In the genomic region with DNA sequence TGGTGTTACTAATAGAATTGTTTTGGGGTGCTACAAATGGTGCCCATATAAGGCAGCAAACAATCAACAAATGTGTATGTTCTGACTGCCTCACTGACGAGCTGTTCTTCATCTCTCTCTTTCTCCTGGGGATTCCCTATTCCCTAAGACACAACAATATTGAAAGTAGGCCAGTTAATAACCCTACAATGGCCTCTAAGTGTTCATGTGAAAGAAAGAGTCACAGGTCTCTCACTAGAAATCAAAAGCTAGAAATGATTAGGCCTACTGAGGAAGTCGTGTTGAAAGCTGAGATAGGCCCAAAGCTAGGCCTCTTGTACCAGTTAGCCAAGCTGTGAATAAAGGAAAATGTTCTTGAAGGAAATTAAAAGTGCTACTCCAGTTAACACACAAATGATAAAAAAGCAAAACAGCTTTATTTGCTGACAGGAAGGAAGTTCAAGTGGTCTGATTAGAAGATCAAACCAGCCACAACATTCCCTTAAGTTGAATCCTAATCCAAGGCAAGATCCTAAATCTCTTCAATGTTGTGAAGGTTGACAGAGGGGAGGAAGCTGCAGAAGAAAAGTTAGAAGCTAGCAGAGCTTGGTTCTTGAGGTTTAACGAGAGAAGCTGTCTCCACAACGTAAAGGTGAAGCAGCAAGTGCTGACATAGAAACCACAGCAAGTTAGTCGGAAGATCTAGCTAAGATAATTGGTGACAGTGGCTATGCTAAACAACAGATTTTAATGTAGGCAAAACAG, we compare ENCODE assay signal across 1 cellular context.
TF ChIP-seq lines count a peak whose summit lies in the region.

No MANE protein-coding gene starts in this region.

TF ChIP-seq in GM12878, 131 proteins besides CTCF, POLR2A, EP300 and RAD21 (continued from another document and continues in another):
- TF ChIP-seq, protein P1, sequence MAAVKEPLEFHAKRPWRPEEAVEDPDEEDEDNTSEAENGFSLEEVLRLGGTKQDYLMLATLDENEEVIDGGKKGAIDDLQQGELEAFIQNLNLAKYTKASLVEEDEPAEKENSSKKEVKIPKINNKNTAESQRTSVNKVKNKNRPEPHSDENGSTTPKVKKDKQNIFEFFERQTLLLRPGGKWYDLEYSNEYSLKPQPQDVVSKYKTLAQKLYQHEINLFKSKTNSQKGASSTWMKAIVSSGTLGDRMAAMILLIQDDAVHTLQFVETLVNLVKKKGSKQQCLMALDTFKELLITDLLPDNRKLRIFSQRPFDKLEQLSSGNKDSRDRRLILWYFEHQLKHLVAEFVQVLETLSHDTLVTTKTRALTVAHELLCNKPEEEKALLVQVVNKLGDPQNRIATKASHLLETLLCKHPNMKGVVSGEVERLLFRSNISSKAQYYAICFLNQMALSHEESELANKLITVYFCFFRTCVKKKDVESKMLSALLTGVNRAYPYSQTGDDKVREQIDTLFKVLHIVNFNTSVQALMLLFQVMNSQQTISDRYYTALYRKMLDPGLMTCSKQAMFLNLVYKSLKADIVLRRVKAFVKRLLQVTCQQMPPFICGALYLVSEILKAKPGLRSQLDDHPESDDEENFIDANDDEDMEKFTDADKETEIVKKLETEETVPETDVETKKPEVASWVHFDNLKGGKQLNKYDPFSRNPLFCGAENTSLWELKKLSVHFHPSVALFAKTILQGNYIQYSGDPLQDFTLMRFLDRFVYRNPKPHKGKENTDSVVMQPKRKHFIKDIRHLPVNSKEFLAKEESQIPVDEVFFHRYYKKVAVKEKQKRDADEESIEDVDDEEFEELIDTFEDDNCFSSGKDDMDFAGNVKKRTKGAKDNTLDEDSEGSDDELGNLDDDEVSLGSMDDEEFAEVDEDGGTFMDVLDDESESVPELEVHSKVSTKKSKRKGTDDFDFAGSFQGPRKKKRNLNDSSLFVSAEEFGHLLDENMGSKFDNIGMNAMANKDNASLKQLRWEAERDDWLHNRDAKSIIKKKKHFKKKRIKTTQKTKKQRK (IDR thresholded peaks at IDR 0.05; ENCODE audit: low read depth, low read length) = no peak
- no peak for TF ChIP-seq ZNF207 (IDR thresholded peaks at IDR 0.05; ENCODE audit: borderline replicate concordance)
- TF ChIP-seq CBFB (IDR thresholded peaks at IDR 0.05; ENCODE audit: low read depth) = no peak
- no peak for TF ChIP-seq POLR2AphosphoS2 (IDR thresholded peaks at IDR 0.05; ENCODE audit: low read depth, low read length)
- TF ChIP-seq, protein P2, sequence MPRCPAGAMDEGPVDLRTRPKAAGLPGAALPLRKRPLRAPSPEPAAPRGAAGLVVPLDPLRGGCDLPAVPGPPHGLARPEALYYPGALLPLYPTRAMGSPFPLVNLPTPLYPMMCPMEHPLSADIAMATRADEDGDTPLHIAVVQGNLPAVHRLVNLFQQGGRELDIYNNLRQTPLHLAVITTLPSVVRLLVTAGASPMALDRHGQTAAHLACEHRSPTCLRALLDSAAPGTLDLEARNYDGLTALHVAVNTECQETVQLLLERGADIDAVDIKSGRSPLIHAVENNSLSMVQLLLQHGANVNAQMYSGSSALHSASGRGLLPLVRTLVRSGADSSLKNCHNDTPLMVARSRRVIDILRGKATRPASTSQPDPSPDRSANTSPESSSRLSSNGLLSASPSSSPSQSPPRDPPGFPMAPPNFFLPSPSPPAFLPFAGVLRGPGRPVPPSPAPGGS (IDR thresholded peaks at IDR 0.05; ENCODE audit: borderline replicate concordance, insufficient read depth, low read depth, low read length, poor library complexity, severe bottlenecking) = peak; percentile 66
- no peak for TF ChIP-seq HCFC1 (IDR thresholded peaks at IDR 0.05; ENCODE audit: low read length)
- TF ChIP-seq, protein P3, sequence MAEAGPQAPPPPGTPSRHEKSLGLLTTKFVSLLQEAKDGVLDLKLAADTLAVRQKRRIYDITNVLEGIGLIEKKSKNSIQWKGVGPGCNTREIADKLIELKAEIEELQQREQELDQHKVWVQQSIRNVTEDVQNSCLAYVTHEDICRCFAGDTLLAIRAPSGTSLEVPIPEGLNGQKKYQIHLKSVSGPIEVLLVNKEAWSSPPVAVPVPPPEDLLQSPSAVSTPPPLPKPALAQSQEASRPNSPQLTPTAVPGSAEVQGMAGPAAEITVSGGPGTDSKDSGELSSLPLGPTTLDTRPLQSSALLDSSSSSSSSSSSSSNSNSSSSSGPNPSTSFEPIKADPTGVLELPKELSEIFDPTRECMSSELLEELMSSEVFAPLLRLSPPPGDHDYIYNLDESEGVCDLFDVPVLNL (IDR thresholded peaks at IDR 0.05; ENCODE audit: low read depth, low read length) = no peak
- peak; percentile 80 to 85 for TF ChIP-seq IKZF2 (IDR thresholded peaks at IDR 0.05)
- TF ChIP-seq MTA2 (IDR thresholded peaks at IDR 0.05; ENCODE audit: low read depth) = peak; percentile 43
- no peak for TF ChIP-seq SIN3A (IDR thresholded peaks at IDR 0.05; ENCODE audit: low read depth, low read length)
- TF ChIP-seq JUND (IDR thresholded peaks at IDR 0.05; ENCODE audit: low read depth, low read length) = peak; percentile 63; the same call in 1 of the 2 replicates
- TF ChIP-seq, protein P4, sequence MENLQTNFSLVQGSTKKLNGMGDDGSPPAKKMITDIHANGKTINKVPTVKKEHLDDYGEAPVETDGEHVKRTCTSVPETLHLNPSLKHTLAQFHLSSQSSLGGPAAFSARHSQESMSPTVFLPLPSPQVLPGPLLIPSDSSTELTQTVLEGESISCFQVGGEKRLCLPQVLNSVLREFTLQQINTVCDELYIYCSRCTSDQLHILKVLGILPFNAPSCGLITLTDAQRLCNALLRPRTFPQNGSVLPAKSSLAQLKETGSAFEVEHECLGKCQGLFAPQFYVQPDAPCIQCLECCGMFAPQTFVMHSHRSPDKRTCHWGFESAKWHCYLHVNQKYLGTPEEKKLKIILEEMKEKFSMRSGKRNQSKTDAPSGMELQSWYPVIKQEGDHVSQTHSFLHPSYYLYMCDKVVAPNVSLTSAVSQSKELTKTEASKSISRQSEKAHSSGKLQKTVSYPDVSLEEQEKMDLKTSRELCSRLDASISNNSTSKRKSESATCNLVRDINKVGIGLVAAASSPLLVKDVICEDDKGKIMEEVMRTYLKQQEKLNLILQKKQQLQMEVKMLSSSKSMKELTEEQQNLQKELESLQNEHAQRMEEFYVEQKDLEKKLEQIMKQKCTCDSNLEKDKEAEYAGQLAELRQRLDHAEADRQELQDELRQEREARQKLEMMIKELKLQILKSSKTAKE (IDR thresholded peaks at IDR 0.05; ENCODE audit: low read depth, poor library complexity, severe bottlenecking) = peak; percentile 80
- no peak for TF ChIP-seq CHD1 (IDR thresholded peaks at IDR 0.05; ENCODE audit: low read depth, low read length)
- no peak for TF ChIP-seq SREBF2 (IDR thresholded peaks at IDR 0.05; ENCODE audit: low read length)
- TF ChIP-seq CBX5 (IDR thresholded peaks at IDR 0.05; ENCODE audit: low read depth) = no peak
- TF ChIP-seq SRF (IDR thresholded peaks at IDR 0.05; ENCODE audit: low read depth in 2 of 2, low read length in 2 of 2) = peak; percentile 41 to 87; a peak in 3 of 4 replicates
- peak; percentile 73 for TF ChIP-seq EED (IDR thresholded peaks at IDR 0.05; ENCODE audit: low read depth)
- TF ChIP-seq, protein P5, sequence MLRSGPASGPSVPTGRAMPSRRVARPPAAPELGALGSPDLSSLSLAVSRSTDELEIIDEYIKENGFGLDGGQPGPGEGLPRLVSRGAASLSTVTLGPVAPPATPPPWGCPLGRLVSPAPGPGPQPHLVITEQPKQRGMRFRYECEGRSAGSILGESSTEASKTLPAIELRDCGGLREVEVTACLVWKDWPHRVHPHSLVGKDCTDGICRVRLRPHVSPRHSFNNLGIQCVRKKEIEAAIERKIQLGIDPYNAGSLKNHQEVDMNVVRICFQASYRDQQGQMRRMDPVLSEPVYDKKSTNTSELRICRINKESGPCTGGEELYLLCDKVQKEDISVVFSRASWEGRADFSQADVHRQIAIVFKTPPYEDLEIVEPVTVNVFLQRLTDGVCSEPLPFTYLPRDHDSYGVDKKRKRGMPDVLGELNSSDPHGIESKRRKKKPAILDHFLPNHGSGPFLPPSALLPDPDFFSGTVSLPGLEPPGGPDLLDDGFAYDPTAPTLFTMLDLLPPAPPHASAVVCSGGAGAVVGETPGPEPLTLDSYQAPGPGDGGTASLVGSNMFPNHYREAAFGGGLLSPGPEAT (IDR thresholded peaks at IDR 0.05; ENCODE audit: low read depth) = peak; percentile 78; the same call in 1 of the 2 replicates
- TF ChIP-seq CEBPB (IDR thresholded peaks at IDR 0.05; ENCODE audit: borderline replicate concordance in 1 of 2, low read depth in 2 of 2, low read length in 2 of 2) = no peak
- no peak for TF ChIP-seq SP1 (IDR thresholded peaks at IDR 0.05; ENCODE audit: low read depth, low read length)
- no peak for TF ChIP-seq ZNF274 (IDR thresholded peaks at IDR 0.05; ENCODE audit: insufficient read depth, insufficient read length)
- TF ChIP-seq RCOR1 (conservative IDR thresholded peaks at IDR 0.05; ENCODE audit: low read depth, low read length) = no peak
- TF ChIP-seq, protein P6, sequence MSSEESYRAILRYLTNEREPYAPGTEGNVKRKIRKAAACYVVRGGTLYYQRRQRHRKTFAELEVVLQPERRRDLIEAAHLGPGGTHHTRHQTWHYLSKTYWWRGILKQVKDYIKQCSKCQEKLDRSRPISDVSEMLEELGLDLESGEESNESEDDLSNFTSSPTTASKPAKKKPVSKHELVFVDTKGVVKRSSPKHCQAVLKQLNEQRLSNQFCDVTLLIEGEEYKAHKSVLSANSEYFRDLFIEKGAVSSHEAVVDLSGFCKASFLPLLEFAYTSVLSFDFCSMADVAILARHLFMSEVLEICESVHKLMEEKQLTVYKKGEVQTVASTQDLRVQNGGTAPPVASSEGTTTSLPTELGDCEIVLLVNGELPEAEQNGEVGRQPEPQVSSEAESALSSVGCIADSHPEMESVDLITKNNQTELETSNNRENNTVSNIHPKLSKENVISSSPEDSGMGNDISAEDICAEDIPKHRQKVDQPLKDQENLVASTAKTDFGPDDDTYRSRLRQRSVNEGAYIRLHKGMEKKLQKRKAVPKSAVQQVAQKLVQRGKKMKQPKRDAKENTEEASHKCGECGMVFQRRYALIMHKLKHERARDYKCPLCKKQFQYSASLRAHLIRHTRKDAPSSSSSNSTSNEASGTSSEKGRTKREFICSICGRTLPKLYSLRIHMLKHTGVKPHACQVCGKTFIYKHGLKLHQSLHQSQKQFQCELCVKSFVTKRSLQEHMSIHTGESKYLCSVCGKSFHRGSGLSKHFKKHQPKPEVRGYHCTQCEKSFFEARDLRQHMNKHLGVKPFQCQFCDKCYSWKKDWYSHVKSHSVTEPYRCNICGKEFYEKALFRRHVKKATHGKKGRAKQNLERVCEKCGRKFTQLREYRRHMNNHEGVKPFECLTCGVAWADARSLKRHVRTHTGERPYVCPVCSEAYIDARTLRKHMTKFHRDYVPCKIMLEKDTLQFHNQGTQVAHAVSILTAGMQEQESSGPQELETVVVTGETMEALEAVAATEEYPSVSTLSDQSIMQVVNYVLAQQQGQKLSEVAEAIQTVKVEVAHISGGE (CRISPR knock-in tag; IDR thresholded peaks at IDR 0.05) = no peak
- TF ChIP-seq ETV6 (conservative IDR thresholded peaks at IDR 0.05 in 1 of 2, IDR thresholded peaks at IDR 0.05 in 1 of 2; ENCODE audit: borderline replicate concordance in 1 of 2, low read depth in 1 of 2) = peak in 1 of 2 experiments; percentile 39; a peak in 1 of 4 replicates
- TF ChIP-seq NFXL1 (IDR thresholded peaks at IDR 0.05; ENCODE audit: borderline replicate concordance) = no peak
- TF ChIP-seq RELA (IDR thresholded peaks at IDR 0.05; ENCODE audit: borderline replicate concordance, partially characterized antibody) = peak; percentile 72
- TF ChIP-seq, protein P7, sequence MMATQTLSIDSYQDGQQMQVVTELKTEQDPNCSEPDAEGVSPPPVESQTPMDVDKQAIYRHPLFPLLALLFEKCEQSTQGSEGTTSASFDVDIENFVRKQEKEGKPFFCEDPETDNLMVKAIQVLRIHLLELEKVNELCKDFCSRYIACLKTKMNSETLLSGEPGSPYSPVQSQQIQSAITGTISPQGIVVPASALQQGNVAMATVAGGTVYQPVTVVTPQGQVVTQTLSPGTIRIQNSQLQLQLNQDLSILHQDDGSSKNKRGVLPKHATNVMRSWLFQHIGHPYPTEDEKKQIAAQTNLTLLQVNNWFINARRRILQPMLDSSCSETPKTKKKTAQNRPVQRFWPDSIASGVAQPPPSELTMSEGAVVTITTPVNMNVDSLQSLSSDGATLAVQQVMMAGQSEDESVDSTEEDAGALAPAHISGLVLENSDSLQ (IDR thresholded peaks at IDR 0.05) = peak; percentile 9; the same call in 1 of the 2 replicates
- TF ChIP-seq BHLHE40 (IDR thresholded peaks at IDR 0.05; ENCODE audit: borderline replicate concordance in 1 of 2, low read depth in 2 of 2, low read length in 1 of 2) = no peak; a peak in 1 of 4 replicates
- no peak for TF ChIP-seq FOS (IDR thresholded peaks at IDR 0.05; ENCODE audit: borderline replicate concordance, extremely low read depth, insufficient read length)
- no peak for TF ChIP-seq GATAD2B (conservative IDR thresholded peaks at IDR 0.05; ENCODE audit: low read depth)
- TF ChIP-seq GABPA (IDR thresholded peaks at IDR 0.05; ENCODE audit: low read depth) = no peak
- no peak for TF ChIP-seq POU2F2 (IDR thresholded peaks at IDR 0.05; ENCODE audit: borderline replicate concordance, low read depth, low read length)
- no peak for TF ChIP-seq EGR1 (IDR thresholded peaks at IDR 0.05; ENCODE audit: borderline replicate concordance in 1 of 2, low read depth in 2 of 2, low read length in 2 of 2)
- TF ChIP-seq MXI1 (IDR thresholded peaks at IDR 0.05; ENCODE audit: low read depth, low read length) = no peak
- TF ChIP-seq EZH2 (IDR thresholded peaks at IDR 0.05; ENCODE audit: borderline replicate concordance, control insufficient read depth, low read depth, low read length) = no peak
- TF ChIP-seq RB1 (IDR thresholded peaks at IDR 0.05; ENCODE audit: borderline replicate concordance) = no peak
- no peak for TF ChIP-seq WRNIP1 (IDR thresholded peaks at IDR 0.05; ENCODE audit: borderline replicate concordance, low read depth, low read length)
- TF ChIP-seq KLF5 (IDR thresholded peaks at IDR 0.05; ENCODE audit: partially characterized antibody) = no peak
- peak; percentile 82; the same call in 1 of the 2 replicates for TF ChIP-seq ZNF217 (IDR thresholded peaks at IDR 0.05)
- no peak for TF ChIP-seq BRCA1 (IDR thresholded peaks at IDR 0.05; ENCODE audit: low read depth, low read length)
- TF ChIP-seq, protein P8, sequence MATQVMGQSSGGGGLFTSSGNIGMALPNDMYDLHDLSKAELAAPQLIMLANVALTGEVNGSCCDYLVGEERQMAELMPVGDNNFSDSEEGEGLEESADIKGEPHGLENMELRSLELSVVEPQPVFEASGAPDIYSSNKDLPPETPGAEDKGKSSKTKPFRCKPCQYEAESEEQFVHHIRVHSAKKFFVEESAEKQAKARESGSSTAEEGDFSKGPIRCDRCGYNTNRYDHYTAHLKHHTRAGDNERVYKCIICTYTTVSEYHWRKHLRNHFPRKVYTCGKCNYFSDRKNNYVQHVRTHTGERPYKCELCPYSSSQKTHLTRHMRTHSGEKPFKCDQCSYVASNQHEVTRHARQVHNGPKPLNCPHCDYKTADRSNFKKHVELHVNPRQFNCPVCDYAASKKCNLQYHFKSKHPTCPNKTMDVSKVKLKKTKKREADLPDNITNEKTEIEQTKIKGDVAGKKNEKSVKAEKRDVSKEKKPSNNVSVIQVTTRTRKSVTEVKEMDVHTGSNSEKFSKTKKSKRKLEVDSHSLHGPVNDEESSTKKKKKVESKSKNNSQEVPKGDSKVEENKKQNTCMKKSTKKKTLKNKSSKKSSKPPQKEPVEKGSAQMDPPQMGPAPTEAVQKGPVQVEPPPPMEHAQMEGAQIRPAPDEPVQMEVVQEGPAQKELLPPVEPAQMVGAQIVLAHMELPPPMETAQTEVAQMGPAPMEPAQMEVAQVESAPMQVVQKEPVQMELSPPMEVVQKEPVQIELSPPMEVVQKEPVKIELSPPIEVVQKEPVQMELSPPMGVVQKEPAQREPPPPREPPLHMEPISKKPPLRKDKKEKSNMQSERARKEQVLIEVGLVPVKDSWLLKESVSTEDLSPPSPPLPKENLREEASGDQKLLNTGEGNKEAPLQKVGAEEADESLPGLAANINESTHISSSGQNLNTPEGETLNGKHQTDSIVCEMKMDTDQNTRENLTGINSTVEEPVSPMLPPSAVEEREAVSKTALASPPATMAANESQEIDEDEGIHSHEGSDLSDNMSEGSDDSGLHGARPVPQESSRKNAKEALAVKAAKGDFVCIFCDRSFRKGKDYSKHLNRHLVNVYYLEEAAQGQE (IDR thresholded peaks at IDR 0.05; ENCODE audit: low read depth, low read length) = no peak
